ENCODE assay signal across 9 cellular contexts in the genomic region with DNA sequence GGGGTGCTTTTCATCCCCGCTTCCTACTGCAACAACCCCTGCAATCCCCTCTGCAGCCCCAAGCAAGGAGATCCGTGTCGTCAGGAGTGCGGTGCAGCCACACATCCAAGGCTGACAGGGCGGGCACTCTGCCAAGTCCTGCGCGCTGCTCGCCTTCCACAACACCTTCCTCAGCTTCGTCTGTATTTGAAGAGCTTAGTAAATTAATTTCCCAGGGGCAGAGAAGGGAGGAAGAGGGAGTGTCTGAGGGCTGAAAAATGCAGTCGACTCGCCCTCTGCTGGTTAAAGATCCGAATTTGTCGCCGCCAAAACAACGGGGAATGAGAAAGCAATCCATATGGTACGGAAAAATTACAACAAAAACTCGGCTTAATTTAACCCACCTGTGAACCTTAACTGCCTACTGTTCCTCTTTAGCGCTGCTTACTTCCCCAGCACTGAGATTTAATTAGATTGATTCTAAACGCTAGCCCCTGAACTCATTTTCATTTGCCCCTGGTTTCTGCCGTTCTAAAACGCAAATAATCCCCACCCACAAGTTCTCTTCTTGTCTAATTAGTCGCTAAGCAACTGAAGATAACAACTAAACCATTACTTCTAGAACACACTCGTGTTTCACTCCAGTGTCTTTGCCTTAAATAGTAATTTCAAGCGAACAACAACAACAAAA.
DNase-seq lines count a peak whose midpoint lies in the region; ATAC-seq, FAIRE-seq and TF ChIP-seq lines count a peak whose summit lies in the region.
"Had no signal": no experiment of that assay in that cellular context is flagged by ENCODE, and none has a peak within 500 bp of the region (broad histone marks: within the 10 kb centered on the region; RNA-seq: fewer than 3 reads in every experiment).

No MANE protein-coding gene starts in this region.

- ATAC-seq in GM19467 (IDR thresholded peaks at IDR 0.05; ENCODE audit: unreplicated experiment) = no peak
- no peak for ATAC-seq in GM18502 (IDR thresholded peaks at IDR 0.05; ENCODE audit: poor library complexity, unreplicated experiment)

- H3K36me3 ChIP-seq in stomach smooth muscle (ENCODE audit: control insufficient read depth in 2 of 2, insufficient read depth in 2 of 2, low read length in 2 of 2) = no peaks in the 10 kb centered on the region

- H3K9me3 ChIP-seq in stomach smooth muscle (ENCODE audit: control insufficient read depth in 2 of 2, low read length in 2 of 2) = no peaks in the 10 kb centered on the region

- peak; percentile 84 for TF ChIP-seq CTCF in D721Med (IDR thresholded peaks at IDR 0.05; ENCODE audit: insufficient read depth, missing control alignments)

- H3K27me3 ChIP-seq in stomach smooth muscle (ENCODE audit: control insufficient read depth in 1 of 2, insufficient read depth in 2 of 2, low read length in 2 of 2) = no peaks in the 10 kb centered on the region

- peaks cover 2% of the 10 kb centered on the region for H3K4me1 ChIP-seq in stomach smooth muscle (ENCODE audit: control insufficient read depth, insufficient read depth, low read length)

- peak; percentile 31 for DNase-seq in D721Med (ENCODE audit: insufficient read length, low spot score)
- peak; percentile 83 for DNase-seq in NCI-H1694 (lab: John Stamatoyannopoulos, UW)
- DNase-seq in amygdala (lab: John Stamatoyannopoulos, UW) = peak in 48 of 56 donors; percentile 3 to 74 (median 40)
- DNase-seq in inferior parietal cortex (ENCODE audit: extremely low spot score) = peak; percentile 83
- no peak for DNase-seq in hepatic stellate cell (ENCODE audit: low spot score)

- FAIRE-seq in D721Med (lab: Jason Lieb, UNC) = no peak
- FAIRE-seq: GM12878 had no signal

- peak overlapping the region; percentile 39 to 66 for H3K4me3 ChIP-seq in stomach smooth muscle (ENCODE audit: low read length in 2 of 2)
- H3K4me3 ChIP-seq: GM12878 had no signal

- H3K27ac ChIP-seq in stomach smooth muscle (ENCODE audit: low read length) = no peak overlapping the region

- peak overlapping the region; percentile 2 to 6 for H3K9ac ChIP-seq in stomach smooth muscle (ENCODE audit: low read length in 2 of 2)
